7 cellular contexts compared by ENCODE assay signal in genomic region chr10:2839081-2839725, GRCh38.
DNase-seq lines count a peak whose midpoint lies in the region; ATAC-seq and TF ChIP-seq lines count a peak whose summit lies in the region.

No MANE protein-coding gene starts in this region.

- H3K36me3 ChIP-seq in SU-DHL-6 (ENCODE audit: low read length) (no peaks in the 10 kb centered on the region), trophoblast cell (ENCODE audit: control insufficient read depth in 1 of 2, insufficient read depth in 2 of 2, low read length in 2 of 2) (no peaks in the 10 kb centered on the region)

- no peaks in the 10 kb centered on the region for H3K9me3 ChIP-seq in SU-DHL-6 (ENCODE audit: insufficient read depth, low read length)
- no peaks in the 10 kb centered on the region for H3K9me3 ChIP-seq in trophoblast cell (ENCODE audit: insufficient read depth, low read depth, low read length)

- H3K4me1 ChIP-seq in trophoblast cell (ENCODE audit: control insufficient read depth in 1 of 2, insufficient read depth in 2 of 2, low read length in 2 of 2): peaks cover 0 to 3% of the 10 kb centered on the region in 2 experiments

- H4K91ac ChIP-seq in trophoblast cell (ENCODE audit: low read depth, low read length): no peak overlapping the region

- ATAC-seq in HG02973 (IDR thresholded peaks at IDR 0.05; ENCODE audit: unreplicated experiment) (no peak), GM18909 (IDR thresholded peaks at IDR 0.05; ENCODE audit: poor library complexity, unreplicated experiment) (no peak)

- WGBS in trophoblast cell (ENCODE audit: extremely low coverage, insufficient coverage, insufficient read length): no CpG with 5 or more reads among the region's 16 CpGs

- no peak overlapping the region for H2AK5ac ChIP-seq in trophoblast cell (ENCODE audit: low read length)

- no peaks in the 10 kb centered on the region for H4K20me1 ChIP-seq in SU-DHL-6 (ENCODE audit: low read depth, low read length)

- H2BK120ac ChIP-seq in trophoblast cell (ENCODE audit: insufficient read depth, low read length, poor library complexity): no peak overlapping the region

- no peak overlapping the region for H2BK12ac ChIP-seq in trophoblast cell (ENCODE audit: low read length)

- H3K18ac ChIP-seq in trophoblast cell (ENCODE audit: low read length): no peak overlapping the region

- no peaks in the 10 kb centered on the region for H3K79me1 ChIP-seq in trophoblast cell (ENCODE audit: low read length)

- H4K8ac ChIP-seq in trophoblast cell (ENCODE audit: low read depth, low read length): no peak overlapping the region

- H3K9ac ChIP-seq in SU-DHL-6 (ENCODE audit: low read length): no peak overlapping the region
- no peak overlapping the region for H3K9ac ChIP-seq in trophoblast cell (ENCODE audit: low read length)

- DNase-seq in GM12864 (ENCODE audit: low read depth) (no peak), HT1080 (ENCODE audit: low read depth) (peak; percentile 24), epithelial cell of esophagus (ENCODE audit: low read depth) (peak; percentile 2), trophoblast cell (peak; percentile 33 to 73)

- no peak overlapping the region for H2BK5ac ChIP-seq in trophoblast cell (ENCODE audit: low read depth, low read length, poor library complexity)

- H2AFZ ChIP-seq in SU-DHL-6 (ENCODE audit: low read depth, low read length, severe bottlenecking) (no peak overlapping the region), trophoblast cell (ENCODE audit: insufficient read depth, low read length, poor library complexity) (no peak overlapping the region)

- H3F3A ChIP-seq in SU-DHL-6 (ENCODE audit: insufficient read depth): no peaks in the 10 kb centered on the region

- no peak overlapping the region for H3K4me3 ChIP-seq in GM12864 (ENCODE audit: low read depth, low read length)
- no peak overlapping the region for H3K4me3 ChIP-seq in SU-DHL-6 (ENCODE audit: insufficient read depth, low read length, poor library complexity, severe bottlenecking)
- no peak overlapping the region for H3K4me3 ChIP-seq in epithelial cell of esophagus (ENCODE audit: low read length)
- no peak overlapping the region for H3K4me3 ChIP-seq in trophoblast cell (ENCODE audit: low read depth, low read length)

- no peak overlapping the region for H3K4me2 ChIP-seq in SU-DHL-6 (ENCODE audit: low read depth, low read length, poor library complexity, severe bottlenecking)
- H3K4me2 ChIP-seq in trophoblast cell (ENCODE audit: low read length): no peak overlapping the region

- no peaks in the 10 kb centered on the region; the same call in 1 of the 2 replicates for H3K27me3 ChIP-seq in SU-DHL-6 (ENCODE audit: low read length)
- no peaks in the 10 kb centered on the region for H3K27me3 ChIP-seq in trophoblast cell (ENCODE audit: insufficient read depth, low read length)

- no peak overlapping the region for H3K4ac ChIP-seq in trophoblast cell (ENCODE audit: low read depth, low read length)

- TF ChIP-seq CTCF in GM12864 (IDR thresholded peaks at IDR 0.05; ENCODE audit: low read depth, low read length, missing control alignments) (peak; percentile 78), SU-DHL-6 (IDR thresholded peaks at IDR 0.05; ENCODE audit: insufficient read depth, low read length, poor library complexity, severe bottlenecking) (peak; percentile 37), epithelial cell of esophagus (IDR thresholded peaks at IDR 0.05; ENCODE audit: insufficient read depth, low read depth, low read length, missing control alignments) (no peak)

- no peak overlapping the region for H4K12ac ChIP-seq in trophoblast cell (ENCODE audit: low read depth, low read length)

- no peaks in the 10 kb centered on the region for H3K9me2 ChIP-seq in SU-DHL-6 (replicated peaks; ENCODE audit: insufficient read depth, low read length)

- H3K79me2 ChIP-seq in SU-DHL-6 (ENCODE audit: insufficient read depth, low read length) (no peaks in the 10 kb centered on the region), trophoblast cell (ENCODE audit: control insufficient read depth, insufficient read depth, low read length, poor library complexity) (no peaks in the 10 kb centered on the region)

- no peak overlapping the region for H3K23ac ChIP-seq in trophoblast cell (ENCODE audit: low read length)

- no peak overlapping the region for H3K14ac ChIP-seq in trophoblast cell (ENCODE audit: low read length)

- H3K27ac ChIP-seq in SU-DHL-6 (ENCODE audit: low read depth, low read length) (no peak overlapping the region), trophoblast cell (ENCODE audit: low read depth, low read length) (no peak overlapping the region)
